8 cellular contexts compared by ENCODE assay signal in the genomic region with DNA sequence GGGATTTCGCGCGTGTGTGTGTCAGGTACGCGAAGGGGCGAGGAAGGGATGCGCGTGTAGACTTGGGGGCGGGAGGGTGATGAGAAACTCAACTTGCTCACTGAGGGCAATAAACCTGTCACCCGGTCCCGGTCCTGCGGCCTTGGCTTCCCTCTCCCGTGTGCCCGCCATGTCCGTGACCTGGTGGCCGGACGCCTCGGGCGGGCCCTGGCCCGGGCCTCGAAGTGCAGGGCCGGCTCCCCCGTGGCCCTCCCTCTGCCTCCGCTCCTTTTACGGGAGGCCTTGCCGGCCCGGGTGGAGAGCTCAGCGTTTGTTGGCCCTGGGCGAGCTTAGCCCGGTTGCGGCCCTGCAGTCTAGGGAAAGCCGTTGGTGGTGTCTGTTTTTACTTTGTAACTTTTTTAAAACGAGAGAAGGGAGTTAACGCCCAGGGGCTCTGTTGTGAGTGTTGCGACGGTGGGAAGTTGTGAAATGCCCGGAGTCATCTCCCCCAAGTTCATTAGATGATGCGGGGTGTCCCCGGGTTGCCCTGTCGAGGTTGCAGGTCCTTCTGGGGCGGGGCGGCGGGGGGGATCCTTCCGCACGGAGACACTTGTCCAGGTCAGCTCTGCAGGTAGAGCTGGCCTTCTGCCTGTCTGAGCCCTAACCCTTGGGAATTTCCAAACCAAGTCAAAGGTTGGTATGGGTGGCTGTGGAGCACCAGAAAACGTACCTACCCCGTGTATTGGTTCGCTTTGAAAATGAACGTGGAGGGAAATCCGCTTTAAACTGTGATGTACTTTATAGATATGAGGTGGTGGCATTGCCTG. TPM values are rescaled to one million over a fixed set of nuclear protein-coding genes. Genes with fewer than 3 reads are reported as not detected.
A peak's percentile ranks its signal among the peaks of the same experiment; 100 is the strongest.
DNase-seq lines count a peak whose midpoint lies in the region; ATAC-seq, FAIRE-seq and TF ChIP-seq lines count a peak whose summit lies in the region.

No MANE protein-coding gene starts in this region.

- no peaks in the 10 kb centered on the region for H3K36me3 ChIP-seq in mucosa of stomach (ENCODE audit: control insufficient read depth, insufficient read depth, low read length)

- TF ChIP-seq CTCF in epithelial cell of proximal tubule (conservative IDR thresholded peaks at IDR 0.05; ENCODE audit: low read depth, low read length): no peak
- no peak for TF ChIP-seq CTCF in D721Med (IDR thresholded peaks at IDR 0.05; ENCODE audit: insufficient read depth, missing control alignments)

- peak overlapping the region; percentile 95 for H3K4me3 ChIP-seq in epithelial cell of proximal tubule (ENCODE audit: low read depth, low read length)
- H3K4me3 ChIP-seq in mucosa of stomach (ENCODE audit: low read length): peak overlapping the region; percentile 66

- H3K4me1 ChIP-seq in mucosa of stomach (ENCODE audit: control insufficient read depth, insufficient read depth, low read length): peaks cover 12% of the 10 kb centered on the region

- peak overlapping the region; percentile 95 for H3K9ac ChIP-seq in mucosa of stomach (ENCODE audit: low read length)

- H3K9me3 ChIP-seq in mucosa of stomach (ENCODE audit: control insufficient read depth, low read length): no peaks in the 10 kb centered on the region

- peak overlapping the region; percentile 89 for H3K27ac ChIP-seq in substantia nigra (ENCODE audit: low read depth, low read length, poor library complexity, severe bottlenecking)

- ATAC-seq in HG02623 (IDR thresholded peaks at IDR 0.05; ENCODE audit: unreplicated experiment): peak; percentile 3

- H3K27me3 ChIP-seq in mucosa of stomach (ENCODE audit: control insufficient read depth, insufficient read depth, low read length): no peaks in the 10 kb centered on the region

- no peak for TF ChIP-seq POLR2A in GM12891 (IDR thresholded peaks at IDR 0.05; ENCODE audit: low read depth, low read length)

- FAIRE-seq in GM12891 (lab: Jason Lieb, UNC) (peak; percentile 78), D721Med (lab: Jason Lieb, UNC) (no peak)

- DNase-seq in GM12891 (ENCODE audit: insufficient read length, low spot score): no peak
- peak; percentile 13 for DNase-seq in NCI-H226
- DNase-seq in activated T-cell treated with anti-CD3 and anti-CD28 coated beads, Interleukin-2, amount 50 U/mL, for 1 hour: peak; percentile 62
- DNase-seq in epithelial cell of proximal tubule (ENCODE audit: low read depth): no peak
- DNase-seq in substantia nigra (lab: John Stamatoyannopoulos, UW): peak in 22 of 49 donors; percentile 12 to 63 (median 42)
- DNase-seq in D721Med (ENCODE audit: insufficient read length, low spot score): no peak

TF ChIP-seq in GM12891, 5 proteins besides CTCF, POLR2A, EP300 and RAD21:
- TF ChIP-seq POLR2AphosphoS5 (IDR thresholded peaks at IDR 0.05; ENCODE audit: low read depth, low read length): no peak
- TF ChIP-seq PAX5 (IDR thresholded peaks at IDR 0.05; ENCODE audit: insufficient read depth, low read length, severe bottlenecking): no peak
- no peak for TF ChIP-seq TAF1 (IDR thresholded peaks at IDR 0.05; ENCODE audit: low read depth, low read length)
- no peak for TF ChIP-seq SPI1 (IDR thresholded peaks at IDR 0.05; ENCODE audit: low read depth, low read length)
- TF ChIP-seq POU2F2 (IDR thresholded peaks at IDR 0.05; ENCODE audit: low read depth, low read length): no peak

RNA-seq across cellular contexts. Expression of gene SMCHD1, which starts 0.9 kb away (rescaled TPM):
- 24.2 TPM for polyA plus RNA-seq in GM12891 (2012; ENCODE audit: low read depth, missing spikeins)
- total RNA-seq in epithelial cell of proximal tubule: 25.9 and 32.8 TPM in 2 replicates

Comparison
In these comparisons a context has a peak if more than half of its experiments do, and no peak if none do; other contexts are left out.
1. DNase-seq: peak in NCI-H226 (single experiment) and activated T-cell treated with anti-CD3 and anti-CD28 coated beads, Interleukin-2, amount 50 U/mL, for 1 hour (single experiment); none in GM12891 (single experiment), epithelial cell of proximal tubule (single experiment) and D721Med (single experiment).